ENCODE assay signal across 27 cellular contexts in the genomic region with DNA sequence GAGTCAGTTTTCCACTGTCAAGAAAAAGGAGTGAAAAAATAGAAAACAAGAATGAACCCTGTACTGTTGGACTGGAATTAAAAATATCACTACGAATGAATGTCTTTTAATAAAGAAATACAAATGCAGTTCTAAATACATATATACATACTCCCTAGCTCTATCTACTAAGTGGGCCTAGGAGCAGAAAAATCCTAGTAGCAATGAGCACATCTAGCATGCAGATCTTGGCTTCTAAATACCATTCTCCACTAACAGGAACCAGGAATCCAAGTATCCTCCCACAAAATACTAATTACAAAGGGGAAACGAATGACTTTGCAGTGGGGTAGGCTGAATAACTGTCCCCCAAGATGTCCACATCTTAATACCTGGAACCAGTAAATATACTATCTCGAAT.
"Had no signal": no experiment of that assay in that cellular context is flagged by ENCODE, and none has a peak within 500 bp of the region (broad histone marks: within the 10 kb centered on the region; RNA-seq: fewer than 3 reads in every experiment).

No MANE protein-coding gene starts in this region.

- ATAC-seq: foreskin keratinocyte; gastroesophageal sphincter; heart right ventricle; left cardiac atrium; left lung; naive thymus-derived CD4-positive, alpha-beta T cell; sciatic nerve had no signal

- FAIRE-seq: islet of Langerhans had no signal

- DNase-seq: cortex of kidney; foreskin keratinocyte; heart right ventricle; hippocampal formation; left cardiac atrium; left lung; mesenchymal stem cell; naive thymus-derived CD4-positive, alpha-beta T cell; occipital lobe; ovary; posterior cingulate gyrus; stimulated activated CD4-positive, alpha-beta T cell treated with anti-CD3 and anti-CD28 coated beads, Interleukin-12 subunit alpha, Interleukin-12 subunit beta, amount 100 ng/mL, for 4 hours; stimulated activated CD4-positive, alpha-beta T cell treated with anti-CD3 and anti-CD28 coated beads, Interleukin-1b, Interleukin-23, amount 100 ng/mL, for 48 hours; stimulated activated CD4-positive, alpha-beta T cell treated with anti-CD3 and anti-CD28 coated beads, Interleukin-4, amount 100 ng/mL, for 1 hour; stimulated activated CD8-positive, alpha-beta memory T cell treated with anti-CD3 and anti-CD28 coated beads, Interleukin-4, amount 100 ng/mL, for 48 hours; stimulated activated naive CD4-positive, alpha-beta T cell treated with Interleukin-2 at 50 U/mL for 16 hours; stomach; thyroid gland; trophoblast cell had no signal

- H3K27ac ChIP-seq: epithelial cell of prostate, esophagus muscularis mucosa, foreskin keratinocyte, gastroesophageal sphincter, heart right ventricle, left lung, ovary, stomach, thyroid gland, vagina had no signal

- H3K27me3 Mint-ChIP-seq: naive thymus-derived CD4-positive, alpha-beta T cell had no signal

- H3K4me2 ChIP-seq: smooth muscle cell had no signal

- H3K27ac Mint-ChIP-seq: mesothelial cell of epicardium; naive thymus-derived CD4-positive, alpha-beta T cell had no signal

- H3K4me1 ChIP-seq: foreskin keratinocyte, gastroesophageal sphincter, left lung, stomach had no signal

- H3K36me3 ChIP-seq: ovary, thyroid gland, vagina had no signal

- H3K4me3 Mint-ChIP-seq: mesothelial cell of epicardium had no signal

- H3K9me3 ChIP-seq: esophagus muscularis mucosa, gastroesophageal sphincter, left lung, ovary, thyroid gland, vagina had no signal

- H3K4me3 ChIP-seq: esophagus muscularis mucosa, gastroesophageal sphincter, heart right ventricle, left lung, ovary, smooth muscle cell, stomach, thyroid gland, vagina had no signal

- H3K27me3 ChIP-seq: esophagus muscularis mucosa, foreskin keratinocyte, gastroesophageal sphincter, heart right ventricle, left lung, ovary, stomach, thyroid gland, vagina had no signal

- H3K4me1 Mint-ChIP-seq: mesothelial cell of epicardium had no signal
